30 cellular contexts compared by ENCODE assay signal in genomic region chr13:19661561-19661960, GRCh38.
"Had no signal": no experiment of that assay in that cellular context is flagged by ENCODE, and none has a peak within 500 bp of the region (broad histone marks: within the 10 kb centered on the region; RNA-seq: fewer than 3 reads in every experiment).

No MANE protein-coding gene starts in this region.

- H3K27me3 Mint-ChIP-seq: naive thymus-derived CD8-positive, alpha-beta T cell; natural killer cell treated with Interleukin-12 subunit alpha and Interleukin-12 subunit beta and Interleukin-15 and Interleukin-18, amount 100 ng/mL, for 72 hours; stimulated activated memory B cell treated with anti-CD40 and anti-IgM and Interleukin-4, amounts not matched to agents 10 μg/mL and 1 μg/mL and 100 μg/mL, for 72 hours; stimulated activated naive CD8-positive, alpha-beta T cell treated with anti-CD3 and anti-CD28 coated beads, Interleukin-15, amount 100 ng/mL, for 72 hours; type B pancreatic cell had no signal

- H3K27ac ChIP-seq: neutrophil, pancreas, prostate gland, skin epidermis, spleen, suprapubic skin, testis, tibial artery, transverse colon, upper lobe of right lung, uterus had no signal

- H3K4me3 Mint-ChIP-seq: naive thymus-derived CD8-positive, alpha-beta T cell; natural killer cell treated with Interleukin-12 subunit alpha and Interleukin-12 subunit beta and Interleukin-15 and Interleukin-18, amount 100 ng/mL, for 72 hours; nephron progenitor cell; neural crest cell; stimulated activated memory B cell treated with anti-CD40 and anti-IgM and Interleukin-4, amounts not matched to agents 10 μg/mL and 1 μg/mL and 100 μg/mL, for 72 hours; stimulated activated naive CD8-positive, alpha-beta T cell treated with anti-CD3 and anti-CD28 coated beads, Interleukin-15, amount 100 ng/mL, for 72 hours; type B pancreatic cell had no signal

- H3K9me3 ChIP-seq: neutrophil, pancreas, prostate gland, spleen, suprapubic skin, testis, tibial artery, transverse colon, upper lobe of right lung, uterus had no signal

- H3K36me3 ChIP-seq: uterus had no signal

- H3K4me2 ChIP-seq: smooth muscle cell had no signal

- ATAC-seq: naive thymus-derived CD8-positive, alpha-beta T cell; natural killer cell treated with Interleukin-12 subunit alpha and Interleukin-12 subunit beta and Interleukin-15 and Interleukin-18, amount 100 ng/mL, for 72 hours; pancreas; right cardiac atrium; sciatic nerve; stimulated activated memory B cell treated with anti-CD40 and anti-IgM and Interleukin-4, amounts not matched to agents 10 μg/mL and 1 μg/mL and 100 μg/mL, for 72 hours; stimulated activated naive CD8-positive, alpha-beta T cell treated with anti-CD3 and anti-CD28 coated beads, Interleukin-15, amount 100 ng/mL, for 72 hours; stimulated activated naive CD8-positive, alpha-beta T cell treated with anti-CD3 and anti-CD28 coated beads, Interleukin-15, Interleukin-2, amounts not matched to agents 100 U/mL and 50 U/mL, for 24 hours; upper lobe of right lung had no signal

- DNase-seq: naive thymus-derived CD8-positive, alpha-beta T cell; nephron progenitor cell; nucleus accumbens; pancreas; right cardiac atrium; spleen; stimulated activated CD4-positive, alpha-beta T cell treated with anti-CD3 and anti-CD28 coated beads, Interleukin-12 subunit alpha, Interleukin-12 subunit beta, amount 100 ng/mL, for 4 hours; stimulated activated CD4-positive, alpha-beta T cell treated with anti-CD3 and anti-CD28 coated beads, Interleukin-1b, Interleukin-23, amount 100 ng/mL, for 48 hours; stimulated activated CD4-positive, alpha-beta T cell treated with anti-CD3 and anti-CD28 coated beads, Interleukin-4, amount 100 ng/mL, for 1 hour; stimulated activated CD4-positive, alpha-beta T cell treated with anti-CD3 and anti-CD28 coated beads, Interleukin-4, amount 100 ng/mL, for 4 hours; stimulated activated CD8-positive, alpha-beta memory T cell treated with anti-CD3 and anti-CD28 coated beads, Interleukin-4, amount 100 ng/mL, for 48 hours; stimulated activated naive CD4-positive, alpha-beta T cell; stimulated activated naive CD8-positive, alpha-beta T cell treated with anti-CD3 and anti-CD28 coated beads, Interleukin-15, amount 100 ng/mL, for 72 hours; stimulated activated naive CD8-positive, alpha-beta T cell treated with anti-CD3 and anti-CD28 coated beads, Interleukin-15, Interleukin-2, amounts not matched to agents 100 U/mL and 50 U/mL, for 24 hours; substantia nigra; testis; tibial artery; transverse colon; upper lobe of right lung; uterus had no signal

- H3K9me3 Mint-ChIP-seq: naive thymus-derived CD8-positive, alpha-beta T cell; natural killer cell treated with Interleukin-12 subunit alpha and Interleukin-12 subunit beta and Interleukin-15 and Interleukin-18, amount 100 ng/mL, for 72 hours; nephron progenitor cell; neural crest cell; stimulated activated memory B cell treated with anti-CD40 and anti-IgM and Interleukin-4, amounts not matched to agents 10 μg/mL and 1 μg/mL and 100 μg/mL, for 72 hours; stimulated activated naive CD8-positive, alpha-beta T cell treated with anti-CD3 and anti-CD28 coated beads, Interleukin-15, amount 100 ng/mL, for 72 hours; type B pancreatic cell had no signal

- H3K4me3 ChIP-seq: pancreas, prostate gland, skin epidermis, smooth muscle cell, spleen, suprapubic skin, testis, tibial artery, transverse colon, upper lobe of right lung, uterus had no signal

- H3K4me1 ChIP-seq: pancreas, prostate gland, spleen, suprapubic skin, testis, tibial artery, transverse colon, upper lobe of right lung, uterus had no signal

- FAIRE-seq: pancreas had no signal

- H3K27ac Mint-ChIP-seq: natural killer cell treated with Interleukin-12 subunit alpha and Interleukin-12 subunit beta and Interleukin-15 and Interleukin-18, amount 100 ng/mL, for 72 hours; stimulated activated memory B cell treated with anti-CD40 and anti-IgM and Interleukin-4, amounts not matched to agents 10 μg/mL and 1 μg/mL and 100 μg/mL, for 72 hours; stimulated activated naive CD8-positive, alpha-beta T cell treated with anti-CD3 and anti-CD28 coated beads, Interleukin-15, amount 100 ng/mL, for 72 hours; type B pancreatic cell had no signal

- H3K27me3 ChIP-seq: neutrophil, pancreas, spleen, suprapubic skin, testis, tibial artery, transverse colon, upper lobe of right lung, uterus had no signal
